In genomic region chr13:32246468-32246867, GRCh38 we compare ENCODE assay signal across 9 cellular contexts.
DNase-seq lines count a peak whose midpoint lies in the region; ATAC-seq and TF ChIP-seq lines count a peak whose summit lies in the region.
"Had no signal": no experiment of that assay in that cellular context is flagged by ENCODE, and none has a peak within 500 bp of the region (broad histone marks: within the 10 kb centered on the region; RNA-seq: fewer than 3 reads in every experiment).

No MANE protein-coding gene starts in this region.

- ATAC-seq in GM19452 (IDR thresholded peaks at IDR 0.05; ENCODE audit: unreplicated experiment) (peak; percentile 71), HG03460 (IDR thresholded peaks at IDR 0.05; ENCODE audit: unreplicated experiment) (peak; percentile 65)

- H3K36me3 Mint-ChIP-seq in brain: peaks cover 60% of the 10 kb centered on the region

- H3K27ac ChIP-seq in SJCRH30: no peak overlapping the region
- H3K27ac ChIP-seq: epithelial cell of prostate had no signal

- H3K4me3 ChIP-seq in SJCRH30: no peak overlapping the region
- no peak overlapping the region for H3K4me3 ChIP-seq in kidney epithelial cell (ENCODE audit: low read depth, low read length)

- H3K27ac Mint-ChIP-seq in brain: peak overlapping the region in 2 of 5 experiments; percentile 0 to 71

- H3K27me3 ChIP-seq in SJCRH30 (no peaks in the 10 kb centered on the region), kidney epithelial cell (ENCODE audit: control insufficient read depth, insufficient read depth, low read length) (no peaks in the 10 kb centered on the region)

- no peaks in the 10 kb centered on the region for H3K9me3 ChIP-seq in SJCRH30 (replicated peaks)

- no peaks in the 10 kb centered on the region for H3K4me1 ChIP-seq in SJCRH30

- no peaks in the 10 kb centered on the region for H3K27me3 Mint-ChIP-seq in brain

- TF ChIP-seq CTCF in brain (conservative IDR thresholded peaks at IDR 0.05) (peak; percentile 55 to 64), kidney epithelial cell (IDR thresholded peaks at IDR 0.05; ENCODE audit: insufficient read depth, low read length, poor library complexity, severe bottlenecking) (peak; percentile 88)

- H3K4me1 Mint-ChIP-seq in brain: peaks cover 4% of the 10 kb centered on the region

- DNase-seq in NCI-H1092 treated with DMSO at 0.1 percent for 48 hours (lab: John Stamatoyannopoulos, UW) (peak; percentile 9), NCI-H1092 (lab: John Stamatoyannopoulos, UW) (no peak), SJCRH30 (peak; percentile 69 to 86), kidney epithelial cell (ENCODE audit: low read depth) (peak; percentile 23)
- peak in 2 of 3 experiments; percentile 6 to 45 for DNase-seq in stimulated activated CD4-positive, alpha-beta T cell treated with anti-CD3 and anti-CD28 coated beads, TNF-alpha, amount 100 ng/mL, for 24 hours (ENCODE audit: low read depth in 3 of 3)

- no peaks in the 10 kb centered on the region for H3K9me3 Mint-ChIP-seq in brain

- no peak overlapping the region for H3K4me3 Mint-ChIP-seq in brain

- H3K36me3 ChIP-seq in SJCRH30 (no peaks in the 10 kb centered on the region), kidney epithelial cell (ENCODE audit: control insufficient read depth, insufficient read depth, low read length) (no peaks in the 10 kb centered on the region)
